ENCODE assay signal across 18 cellular contexts in genomic region chr9:101893661-101894646, GRCh38.
"Had no signal": no experiment of that assay in that cellular context is flagged by ENCODE, and none has a peak within 500 bp of the region (broad histone marks: within the 10 kb centered on the region; RNA-seq: fewer than 3 reads in every experiment).

No MANE protein-coding gene starts in this region.

- H3K27ac ChIP-seq: coronary artery, gastrocnemius medialis, sigmoid colon, skin epidermis, stomach, thoracic aorta, transverse colon had no signal

- DNase-seq: effector CD4-positive, alpha-beta T cell; endodermal cell; gastrocnemius medialis; immature natural killer cell; left ventricle myocardium superior; mammary epithelial cell; natural killer cell; posterior cingulate gyrus; sigmoid colon; stimulated activated CD4-positive, alpha-beta T cell treated with anti-CD3 and anti-CD28 coated beads, Interleukin-12 subunit alpha, Interleukin-12 subunit beta, amount 100 ng/mL, for 4 hours; stimulated activated naive CD4-positive, alpha-beta T cell; stomach; substantia nigra; transverse colon had no signal

- H3K36me3 ChIP-seq: gastrocnemius medialis, sigmoid colon, stomach, thoracic aorta, transverse colon had no signal

- H3K4me3 ChIP-seq: coronary artery, gastrocnemius medialis, sigmoid colon, skin epidermis, stomach, thoracic aorta, transverse colon had no signal

- H3K27me3 ChIP-seq: gastrocnemius medialis, sigmoid colon, stomach, transverse colon had no signal

- H3K9me3 ChIP-seq: gastrocnemius medialis, sigmoid colon, stomach, thoracic aorta, transverse colon had no signal

- H3K4me1 ChIP-seq: gastrocnemius medialis, sigmoid colon, stomach had no signal

- ATAC-seq: esophagus mucosa, gastrocnemius medialis, left ventricle myocardium superior, natural killer cell had no signal
